8 cellular contexts compared by ENCODE assay signal in genomic region chr7:56106108-56107073, GRCh38. TPM values are rescaled to one million over a fixed set of nuclear protein-coding genes. Genes with fewer than 3 reads are reported as not detected.
DNase-seq lines count a peak whose midpoint lies in the region; ATAC-seq and TF ChIP-seq lines count a peak whose summit lies in the region.

Gene CHCHD2, minus strand, starts transcription at chr7:56106476. Its CDS starts 63 bp downstream, at chr7:56106413.

- H3K27me3 ChIP-seq in SU-DHL-6 (ENCODE audit: low read length) (no peaks in the 10 kb centered on the region), transverse colon (no peaks in the 10 kb centered on the region)

- H3K9me3 ChIP-seq in SU-DHL-6 (ENCODE audit: insufficient read depth, low read length) (no peaks in the 10 kb centered on the region), transverse colon (no peaks in the 10 kb centered on the region)

- H4K20me1 ChIP-seq in SU-DHL-6 (ENCODE audit: low read depth, low read length), result peaks cover 17% of the 10 kb centered on the region

- WGBS in transverse colon (ENCODE audit: low coverage in 1 of 2), 2 donors, result 3 to 8% methylated on average over 7 to 48 of the region's 57 CpGs

- peaks cover 23% of the 10 kb centered on the region for H3K36me3 ChIP-seq in SU-DHL-6 (ENCODE audit: low read length)
- H3K36me3 ChIP-seq in transverse colon, result peaks cover 0 to 31% (median 15%) of the 10 kb centered on the region in 4 donors

- peak within 1 kb of the TSS; percentile 69 for H3K4me3 ChIP-seq in GM12865 (ENCODE audit: low read depth, low read length)
- H3K4me3 ChIP-seq in SU-DHL-6 (ENCODE audit: insufficient read depth, low read length, poor library complexity, severe bottlenecking), result peak within 1 kb of the TSS; percentile 98
- H3K4me3 ChIP-seq in transverse colon, result peak within 1 kb of the TSS; percentile 72 to 91 (median 81)

- H3K4me2 ChIP-seq in SU-DHL-6 (ENCODE audit: low read depth, low read length, poor library complexity, severe bottlenecking), result peak within 1 kb of the TSS; percentile 83

- H3K27ac ChIP-seq in SU-DHL-6 (ENCODE audit: low read depth, low read length) (peak within 1 kb of the TSS; percentile 63), transverse colon (peak within 1 kb of the TSS; percentile 91 to 95 (median 92))

- in situ Hi-C loops in transverse colon (cut with MboI; ENCODE audit: low pct_ligation_motif_present in 1 of 4, low pct_unique_long_range_greater_than_20kb in 1 of 4, low sequenced_read_pairs in 3 of 4), result no loop called here

- DNase-seq in GM12865 (ENCODE audit: low read depth), result peak; percentile 99
- peak; percentile 98 to 99 (median 98) for DNase-seq in NCI-H1417 (lab: John Stamatoyannopoulos, UW)
- peak; percentile 91 for DNase-seq in activated naive CD8-positive, alpha-beta T cell treated with anti-CD3 and anti-CD28 coated beads for 36 hours
- peak; percentile 94 to 99 (median 98) for DNase-seq in head of caudate nucleus
- DNase-seq in pons (ENCODE audit: low spot score), result peak; percentile 99
- DNase-seq in transverse colon, result peak; percentile 97

- peak within 1 kb of the TSS; percentile 99 for H3K27ac Mint-ChIP-seq in activated naive CD8-positive, alpha-beta T cell treated with anti-CD3 and anti-CD28 coated beads for 36 hours

- peaks cover 32% of the 10 kb centered on the region for H3K79me2 ChIP-seq in SU-DHL-6 (ENCODE audit: insufficient read depth, low read length)

- TF ChIP-seq POLR2A in transverse colon (IDR thresholded peaks at IDR 0.05), result peak; percentile 97

- peak within 1 kb of the TSS; percentile 76 for H2AFZ ChIP-seq in SU-DHL-6 (ENCODE audit: low read depth, low read length, severe bottlenecking)

- H3K4me1 Mint-ChIP-seq in activated naive CD8-positive, alpha-beta T cell treated with anti-CD3 and anti-CD28 coated beads for 36 hours, result peaks cover 28% of the 10 kb centered on the region

- no peak for TF ChIP-seq EP300 in transverse colon (IDR thresholded peaks at IDR 0.05; ENCODE audit: low read depth)

- H3K4me1 ChIP-seq in transverse colon, result peaks cover 0 to 16% (median 11%) of the 10 kb centered on the region in 4 donors

- ATAC-seq in HG02763 (IDR thresholded peaks at IDR 0.05; ENCODE audit: unreplicated experiment), result peak; percentile 100

- H3K9me3 Mint-ChIP-seq in activated naive CD8-positive, alpha-beta T cell treated with anti-CD3 and anti-CD28 coated beads for 36 hours, result peaks cover 9% of the 10 kb centered on the region

- peak within 1 kb of the TSS; percentile 99 for H3K4me3 Mint-ChIP-seq in activated naive CD8-positive, alpha-beta T cell treated with anti-CD3 and anti-CD28 coated beads for 36 hours

- intact Hi-C loops in head of caudate nucleus (cut with DNase I) (no loop called here), transverse colon (cut with DNase I; ENCODE audit: low total_unique reads) (no loop called here)

- no peaks in the 10 kb centered on the region for H3K9me2 ChIP-seq in SU-DHL-6 (replicated peaks; ENCODE audit: insufficient read depth, low read length)

- H3K36me3 Mint-ChIP-seq in activated naive CD8-positive, alpha-beta T cell treated with anti-CD3 and anti-CD28 coated beads for 36 hours, result peaks cover 42% of the 10 kb centered on the region

- no peaks in the 10 kb centered on the region for H3K27me3 Mint-ChIP-seq in activated naive CD8-positive, alpha-beta T cell treated with anti-CD3 and anti-CD28 coated beads for 36 hours

- TF ChIP-seq CTCF in GM12865 (IDR thresholded peaks at IDR 0.05; ENCODE audit: insufficient read depth, low read depth, low read length, missing control alignments) (no peak), SU-DHL-6 (IDR thresholded peaks at IDR 0.05; ENCODE audit: insufficient read depth, low read length, poor library complexity, severe bottlenecking) (no peak), transverse colon (IDR thresholded peaks at IDR 0.05) (no peak)

- peaks cover 19% of the 10 kb centered on the region for H3F3A ChIP-seq in SU-DHL-6 (ENCODE audit: insufficient read depth)

- H3K9ac ChIP-seq in SU-DHL-6 (ENCODE audit: low read length), result peak within 1 kb of the TSS; percentile 90

RNA-seq across cellular contexts. Expression of gene CHCHD2, which starts in this region (rescaled TPM):
- 100 to 1,000 TPM; 690 to 696 TPM for total RNA-seq in activated naive CD8-positive, alpha-beta T cell treated with anti-CD3 and anti-CD28 coated beads for 36 hours
- 100 to 1,000 TPM in 3 of 4 donors, 10 to 100 TPM in 1; 99.9 to 395 (median 254) TPM for total RNA-seq in transverse colon

Comparison
In these comparisons a context has a peak if more than half of its experiments do, and no peak if none do; other contexts are left out.
1. Peak in every context shown above with its lines: DNase-seq, ATAC-seq, H3K4me3 ChIP-seq and H3K27ac ChIP-seq.